11 cellular contexts compared by ENCODE assay signal in genomic region chr12:92396647-92397258, GRCh38.
A peak's percentile ranks its signal among the peaks of the same experiment; 100 is the strongest.
DNase-seq lines count a peak whose midpoint lies in the region; ATAC-seq and TF ChIP-seq lines count a peak whose summit lies in the region.
"Had no signal": no experiment of that assay in that cellular context is flagged by ENCODE, and none has a peak within 500 bp of the region (broad histone marks: within the 10 kb centered on the region; RNA-seq: fewer than 3 reads in every experiment).

No MANE protein-coding gene starts in this region.

- intact Hi-C loops in esophagus squamous epithelium (cut with DNase I) = no loop called here

- H3K4me3 Mint-ChIP-seq in stimulated activated effector memory CD8-positive, alpha-beta T cell treated with anti-CD3 and anti-CD28 coated beads, Interleukin-12 subunit alpha, Interleukin-12 subunit beta, amount 100 ng/mL, for 72 hours = no peak overlapping the region

- 37 to 38% methylated on average over 2 of the region's 2 CpGs for WGBS in esophagus squamous epithelium, 2 donors

- H3K36me3 Mint-ChIP-seq in stimulated activated effector memory CD8-positive, alpha-beta T cell treated with anti-CD3 and anti-CD28 coated beads, Interleukin-12 subunit alpha, Interleukin-12 subunit beta, amount 100 ng/mL, for 72 hours = no peaks in the 10 kb centered on the region

- H3K4me1 Mint-ChIP-seq in stimulated activated effector memory CD8-positive, alpha-beta T cell treated with anti-CD3 and anti-CD28 coated beads, Interleukin-12 subunit alpha, Interleukin-12 subunit beta, amount 100 ng/mL, for 72 hours = peaks cover 70% of the 10 kb centered on the region

- peak overlapping the region; percentile 75 for H3K27ac Mint-ChIP-seq in stimulated activated effector memory CD8-positive, alpha-beta T cell treated with anti-CD3 and anti-CD28 coated beads, Interleukin-12 subunit alpha, Interleukin-12 subunit beta, amount 100 ng/mL, for 72 hours

- peaks cover 15% of the 10 kb centered on the region for H3K9me3 Mint-ChIP-seq in stimulated activated effector memory CD8-positive, alpha-beta T cell treated with anti-CD3 and anti-CD28 coated beads, Interleukin-12 subunit alpha, Interleukin-12 subunit beta, amount 100 ng/mL, for 72 hours

- H3K27ac ChIP-seq in SJCRH30 (peak overlapping the region; percentile 33), esophagus squamous epithelium (peak overlapping the region; percentile 49 to 81 (median 68))

- H3K4me3 ChIP-seq in SJCRH30 (no peak overlapping the region), esophagus squamous epithelium (no peak overlapping the region)

- H3K9me3 ChIP-seq in SJCRH30 (replicated peaks) = peaks cover 4% of the 10 kb centered on the region; the same call in 1 of the 2 replicates
- H3K9me3 ChIP-seq in esophagus squamous epithelium = peaks cover 0 to 15% (median 4%) of the 10 kb centered on the region in 3 donors

- peak; percentile 68 for ATAC-seq in stimulated activated effector memory CD8-positive, alpha-beta T cell treated with anti-CD3 and anti-CD28 coated beads, Interleukin-12 subunit alpha, Interleukin-12 subunit beta, amount 100 ng/mL, for 72 hours
- no peak for ATAC-seq in HG03139 (IDR thresholded peaks at IDR 0.05; ENCODE audit: unreplicated experiment)

- TF ChIP-seq CTCF in esophagus squamous epithelium (IDR thresholded peaks at IDR 0.05) = no peak

- H3K27me3 ChIP-seq in SJCRH30 = no peaks in the 10 kb centered on the region
- H3K27me3 ChIP-seq in esophagus squamous epithelium = no peaks in the 10 kb centered on the region

- H3K4me1 ChIP-seq in SJCRH30 (peaks cover 11% of the 10 kb centered on the region), esophagus squamous epithelium (peaks cover 0 to 56% (median 10%) of the 10 kb centered on the region in 3 donors)

- peak; percentile 39 for DNase-seq in activated CD4-positive, alpha-beta T cell treated with anti-CD3 and anti-CD28 coated beads for 48 hours
- no peak for DNase-seq in activated CD4-positive, alpha-beta T cell treated with anti-CD3 and anti-CD28 coated beads, Interleukin-2, amount 50 U/mL, for 48 hours
- DNase-seq in SJCRH30 (peak; percentile 36 to 71), esophagus squamous epithelium (lab: John Stamatoyannopoulos, UW) (no peak), NCI-H524 (lab: John Stamatoyannopoulos, UW) (no peak), NCI-H748 (lab: John Stamatoyannopoulos, UW; ENCODE audit: unreplicated experiment) (no peak)
- DNase-seq in stimulated activated effector memory CD8-positive, alpha-beta T cell treated with anti-CD3 and anti-CD28 coated beads, Interleukin-12 subunit alpha, Interleukin-12 subunit beta, amount 100 ng/mL, for 72 hours (ENCODE audit: low spot score in 2 of 2) = no peak
- DNase-seq: activated CD8-positive, alpha-beta memory T cell treated with anti-CD3 and anti-CD28 coated beads, Interleukin-2, amount 50 U/mL, for 48 hours; AML-193; erythroblast had no signal

- H3K36me3 ChIP-seq in SJCRH30 (no peaks in the 10 kb centered on the region), esophagus squamous epithelium (no peaks in the 10 kb centered on the region)

- no peak for TF ChIP-seq POLR2A in esophagus squamous epithelium (IDR thresholded peaks at IDR 0.05)

Comparison
In these comparisons a context has a peak if more than half of its experiments do, and no peak if none do; other contexts are left out.
1. DNase-seq: peak in activated CD4-positive, alpha-beta T cell treated with anti-CD3 and anti-CD28 coated beads for 48 hours (single experiment) and SJCRH30 (2 of 2); none in activated CD4-positive, alpha-beta T cell treated with anti-CD3 and anti-CD28 coated beads, Interleukin-2, amount 50 U/mL, for 48 hours (0 of 2), esophagus squamous epithelium (single experiment), stimulated activated effector memory CD8-positive, alpha-beta T cell treated with anti-CD3 and anti-CD28 coated beads, Interleukin-12 subunit alpha, Interleukin-12 subunit beta, amount 100 ng/mL, for 72 hours (0 of 2), NCI-H524 (0 of 2) and NCI-H748 (single experiment).